1 cellular context compared by ENCODE assay signal in the genomic region with DNA sequence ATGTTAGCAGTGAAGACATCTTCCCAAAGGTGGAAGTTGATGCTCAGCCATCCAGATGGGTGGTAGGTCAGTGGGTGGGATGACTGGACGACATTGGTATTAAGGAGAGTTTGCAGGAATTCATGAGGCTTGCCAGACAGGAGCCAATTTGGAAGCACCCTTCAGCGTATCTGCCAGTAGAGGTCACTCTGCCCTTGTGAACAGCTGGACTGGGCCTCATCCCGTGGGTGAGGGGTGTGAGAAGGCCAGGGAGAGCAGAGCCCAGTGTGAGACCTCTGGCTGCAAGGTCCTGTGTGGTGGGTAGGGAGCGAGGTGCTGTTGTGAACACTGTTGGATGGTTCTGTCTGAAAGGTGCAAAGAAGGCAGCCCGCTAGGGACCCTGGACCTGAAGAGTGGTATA.
TF ChIP-seq lines count a peak whose summit lies in the region.

No MANE protein-coding gene starts in this region.

TF ChIP-seq in H1, 55 proteins besides CTCF, POLR2A, EP300 and RAD21 (continued from another document):
- TF ChIP-seq TCF12 (IDR thresholded peaks at IDR 0.05; ENCODE audit: low read depth, low read length) (0 out of 2 replicates have a peak, but pooled peaks have one; percentile 46), KDM1A (IDR thresholded peaks at IDR 0.05; ENCODE audit: borderline replicate concordance, low read length) (no peak), USF2 (IDR thresholded peaks at IDR 0.05; ENCODE audit: low read length) (no peak), CREB1 (IDR thresholded peaks at IDR 0.05) (no peak), JUND (IDR thresholded peaks at IDR 0.05; ENCODE audit: low read length) (0 out of 2 replicates have a peak, but pooled peaks have one; percentile 33)
